Comparison of ENCODE assay signal across 2 cellular contexts in the genomic region with DNA sequence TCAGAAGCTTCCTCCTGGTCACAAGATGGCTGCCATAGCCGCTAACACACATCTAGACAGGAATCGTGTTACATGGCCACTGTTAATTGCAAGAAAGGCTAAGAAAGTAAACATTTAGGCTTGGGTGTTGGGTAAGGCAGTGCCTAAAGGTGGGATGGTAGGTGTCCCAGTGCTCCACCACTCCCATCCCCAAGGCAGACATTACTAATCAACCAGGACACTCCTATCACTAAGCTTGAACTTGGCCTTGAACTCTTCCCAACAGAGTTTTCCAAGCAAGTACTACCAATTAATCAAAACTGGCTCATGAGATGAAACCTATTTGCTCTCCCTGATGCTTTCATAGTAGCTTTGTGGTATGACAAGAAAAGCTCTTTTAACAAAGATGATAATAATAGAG.
TF ChIP-seq lines count a peak whose summit lies in the region.

No MANE protein-coding gene starts in this region.

TF ChIP-seq in GM23338, 12 proteins besides CTCF, POLR2A, EP300 and RAD21 (continues in another document):
- TF ChIP-seq, protein P1, sequence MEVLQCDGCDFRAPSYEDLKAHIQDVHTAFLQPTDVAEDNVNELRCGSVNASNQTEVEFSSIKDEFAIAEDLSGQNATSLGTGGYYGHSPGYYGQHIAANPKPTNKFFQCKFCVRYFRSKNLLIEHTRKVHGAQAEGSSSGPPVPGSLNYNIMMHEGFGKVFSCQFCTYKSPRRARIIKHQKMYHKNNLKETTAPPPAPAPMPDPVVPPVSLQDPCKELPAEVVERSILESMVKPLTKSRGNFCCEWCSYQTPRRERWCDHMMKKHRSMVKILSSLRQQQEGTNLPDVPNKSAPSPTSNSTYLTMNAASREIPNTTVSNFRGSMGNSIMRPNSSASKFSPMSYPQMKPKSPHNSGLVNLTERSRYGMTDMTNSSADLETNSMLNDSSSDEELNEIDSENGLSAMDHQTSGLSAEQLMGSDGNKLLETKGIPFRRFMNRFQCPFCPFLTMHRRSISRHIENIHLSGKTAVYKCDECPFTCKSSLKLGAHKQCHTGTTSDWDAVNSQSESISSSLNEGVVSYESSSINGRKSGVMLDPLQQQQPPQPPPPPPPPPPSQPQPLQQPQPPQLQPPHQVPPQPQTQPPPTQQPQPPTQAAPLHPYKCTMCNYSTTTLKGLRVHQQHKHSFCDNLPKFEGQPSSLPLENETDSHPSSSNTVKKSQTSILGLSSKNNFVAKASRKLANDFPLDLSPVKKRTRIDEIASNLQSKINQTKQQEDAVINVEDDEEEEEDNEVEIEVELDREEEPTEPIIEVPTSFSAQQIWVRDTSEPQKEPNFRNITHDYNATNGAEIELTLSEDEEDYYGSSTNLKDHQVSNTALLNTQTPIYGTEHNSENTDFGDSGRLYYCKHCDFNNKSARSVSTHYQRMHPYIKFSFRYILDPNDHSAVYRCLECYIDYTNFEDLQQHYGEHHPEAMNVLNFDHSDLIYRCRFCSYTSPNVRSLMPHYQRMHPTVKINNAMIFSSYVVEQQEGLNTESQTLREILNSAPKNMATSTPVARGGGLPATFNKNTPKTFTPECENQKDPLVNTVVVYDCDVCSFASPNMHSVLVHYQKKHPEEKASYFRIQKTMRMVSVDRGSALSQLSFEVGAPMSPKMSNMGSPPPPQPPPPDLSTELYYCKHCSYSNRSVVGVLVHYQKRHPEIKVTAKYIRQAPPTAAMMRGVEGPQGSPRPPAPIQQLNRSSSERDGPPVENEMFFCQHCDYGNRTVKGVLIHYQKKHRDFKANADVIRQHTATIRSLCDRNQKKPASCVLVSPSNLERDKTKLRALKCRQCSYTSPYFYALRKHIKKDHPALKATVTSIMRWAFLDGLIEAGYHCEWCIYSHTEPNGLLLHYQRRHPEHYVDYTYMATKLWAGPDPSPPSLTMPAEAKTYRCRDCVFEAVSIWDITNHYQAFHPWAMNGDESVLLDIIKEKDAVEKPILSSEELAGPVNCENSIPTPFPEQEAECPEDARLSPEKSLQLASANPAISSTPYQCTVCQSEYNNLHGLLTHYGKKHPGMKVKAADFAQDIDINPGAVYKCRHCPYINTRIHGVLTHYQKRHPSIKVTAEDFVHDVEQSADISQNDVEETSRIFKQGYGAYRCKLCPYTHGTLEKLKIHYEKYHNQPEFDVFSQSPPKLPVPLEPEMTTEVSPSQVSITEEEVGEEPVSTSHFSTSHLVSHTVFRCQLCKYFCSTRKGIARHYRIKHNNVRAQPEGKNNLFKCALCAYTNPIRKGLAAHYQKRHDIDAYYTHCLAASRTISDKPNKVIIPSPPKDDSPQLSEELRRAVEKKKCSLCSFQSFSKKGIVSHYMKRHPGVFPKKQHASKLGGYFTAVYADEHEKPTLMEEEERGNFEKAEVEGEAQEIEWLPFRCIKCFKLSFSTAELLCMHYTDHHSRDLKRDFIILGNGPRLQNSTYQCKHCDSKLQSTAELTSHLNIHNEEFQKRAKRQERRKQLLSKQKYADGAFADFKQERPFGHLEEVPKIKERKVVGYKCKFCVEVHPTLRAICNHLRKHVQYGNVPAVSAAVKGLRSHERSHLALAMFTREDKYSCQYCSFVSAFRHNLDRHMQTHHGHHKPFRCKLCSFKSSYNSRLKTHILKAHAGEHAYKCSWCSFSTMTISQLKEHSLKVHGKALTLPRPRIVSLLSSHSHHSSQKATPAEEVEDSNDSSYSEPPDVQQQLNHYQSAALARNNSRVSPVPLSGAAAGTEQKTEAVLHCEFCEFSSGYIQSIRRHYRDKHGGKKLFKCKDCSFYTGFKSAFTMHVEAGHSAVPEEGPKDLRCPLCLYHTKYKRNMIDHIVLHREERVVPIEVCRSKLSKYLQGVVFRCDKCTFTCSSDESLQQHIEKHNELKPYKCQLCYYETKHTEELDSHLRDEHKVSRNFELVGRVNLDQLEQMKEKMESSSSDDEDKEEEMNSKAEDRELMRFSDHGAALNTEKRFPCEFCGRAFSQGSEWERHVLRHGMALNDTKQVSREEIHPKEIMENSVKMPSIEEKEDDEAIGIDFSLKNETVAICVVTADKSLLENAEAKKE (CRISPR knock-in tag; IDR thresholded peaks at IDR 0.05): no peak
- TF ChIP-seq, protein P2, sequence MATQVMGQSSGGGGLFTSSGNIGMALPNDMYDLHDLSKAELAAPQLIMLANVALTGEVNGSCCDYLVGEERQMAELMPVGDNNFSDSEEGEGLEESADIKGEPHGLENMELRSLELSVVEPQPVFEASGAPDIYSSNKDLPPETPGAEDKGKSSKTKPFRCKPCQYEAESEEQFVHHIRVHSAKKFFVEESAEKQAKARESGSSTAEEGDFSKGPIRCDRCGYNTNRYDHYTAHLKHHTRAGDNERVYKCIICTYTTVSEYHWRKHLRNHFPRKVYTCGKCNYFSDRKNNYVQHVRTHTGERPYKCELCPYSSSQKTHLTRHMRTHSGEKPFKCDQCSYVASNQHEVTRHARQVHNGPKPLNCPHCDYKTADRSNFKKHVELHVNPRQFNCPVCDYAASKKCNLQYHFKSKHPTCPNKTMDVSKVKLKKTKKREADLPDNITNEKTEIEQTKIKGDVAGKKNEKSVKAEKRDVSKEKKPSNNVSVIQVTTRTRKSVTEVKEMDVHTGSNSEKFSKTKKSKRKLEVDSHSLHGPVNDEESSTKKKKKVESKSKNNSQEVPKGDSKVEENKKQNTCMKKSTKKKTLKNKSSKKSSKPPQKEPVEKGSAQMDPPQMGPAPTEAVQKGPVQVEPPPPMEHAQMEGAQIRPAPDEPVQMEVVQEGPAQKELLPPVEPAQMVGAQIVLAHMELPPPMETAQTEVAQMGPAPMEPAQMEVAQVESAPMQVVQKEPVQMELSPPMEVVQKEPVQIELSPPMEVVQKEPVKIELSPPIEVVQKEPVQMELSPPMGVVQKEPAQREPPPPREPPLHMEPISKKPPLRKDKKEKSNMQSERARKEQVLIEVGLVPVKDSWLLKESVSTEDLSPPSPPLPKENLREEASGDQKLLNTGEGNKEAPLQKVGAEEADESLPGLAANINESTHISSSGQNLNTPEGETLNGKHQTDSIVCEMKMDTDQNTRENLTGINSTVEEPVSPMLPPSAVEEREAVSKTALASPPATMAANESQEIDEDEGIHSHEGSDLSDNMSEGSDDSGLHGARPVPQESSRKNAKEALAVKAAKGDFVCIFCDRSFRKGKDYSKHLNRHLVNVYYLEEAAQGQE (IDR thresholded peaks at IDR 0.05; ENCODE audit: unreplicated experiment): no peak
- no peak for TF ChIP-seq CREB1 (CRISPR knock-in tag; IDR thresholded peaks at IDR 0.05; ENCODE audit: low read depth)
- TF ChIP-seq POLR2AphosphoS5 (IDR thresholded peaks at IDR 0.05; ENCODE audit: low read depth): no peak
- TF ChIP-seq STAT1 (IDR thresholded peaks at IDR 0.05; ENCODE audit: unreplicated experiment): no peak
- no peak for TF ChIP-seq NANOG (IDR thresholded peaks at IDR 0.05; ENCODE audit: borderline replicate concordance)
- TF ChIP-seq EZH2phosphoT487 (IDR thresholded peaks at IDR 0.05; ENCODE audit: unreplicated experiment): no peak
- no peak for TF ChIP-seq JUNB (IDR thresholded peaks at IDR 0.05; ENCODE audit: unreplicated experiment)
- no peak for TF ChIP-seq ETS1 (IDR thresholded peaks at IDR 0.05)
- no peak for TF ChIP-seq EZH2 (IDR thresholded peaks at IDR 0.05; ENCODE audit: low read depth, unreplicated experiment)

TF ChIP-seq in K562, 482 proteins besides CTCF, POLR2A, EP300 and RAD21:
- TF ChIP-seq ZBTB17 (CRISPR knock-in tag; IDR thresholded peaks at IDR 0.05) (peak; percentile 94), MLLT1 (IDR thresholded peaks at IDR 0.05) (0 out of 4 replicates have a peak, but pooled peaks of 1 of the 2 experiments have one; percentile 35), SIRT6 (IDR thresholded peaks at IDR 0.05; ENCODE audit: low read depth, low read length) (no peak), YY1 (IDR thresholded peaks at IDR 0.05; ENCODE audit: borderline replicate concordance in 1 of 3, control insufficient read depth in 1 of 3, extremely low read depth in 1 of 3, insufficient read depth in 3 of 3, insufficient read length in 1 of 3, insufficient replicate concordance in 2 of 3, low read depth in 1 of 3, low read length in 2 of 3) (peak in 1 of 3 experiments; percentile 44), PKNOX1 (IDR thresholded peaks at IDR 0.05) (no peak), ZNF23 (CRISPR knock-in tag; IDR thresholded peaks at IDR 0.05) (peak; percentile 75; the same call in 1 of the 2 replicates)
